15 cellular contexts compared by ENCODE assay signal in the genomic region with DNA sequence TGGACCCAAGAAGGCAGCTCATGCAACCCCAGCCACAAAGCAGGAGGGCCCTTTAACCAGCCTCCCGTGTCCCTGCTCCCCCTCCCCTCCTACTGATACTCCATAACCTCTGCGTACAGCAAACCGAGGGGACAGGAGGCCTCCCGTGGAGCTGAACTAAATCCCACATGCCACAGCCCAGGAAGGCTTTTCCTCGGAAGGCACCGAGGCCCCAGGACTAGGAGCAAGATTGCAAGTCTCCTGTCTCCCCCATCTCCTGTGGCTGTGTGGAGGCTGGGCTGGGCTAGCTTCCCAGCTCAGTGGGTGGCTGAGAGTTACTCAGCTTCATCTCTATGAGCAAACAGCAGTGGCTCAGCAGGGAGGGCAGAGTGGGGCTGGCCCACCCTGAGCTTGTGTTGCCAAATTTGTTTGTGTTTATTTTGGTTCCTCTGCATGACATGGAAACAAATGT.
A peak's percentile ranks its signal among the peaks of the same experiment; 100 is the strongest.
DNase-seq lines count a peak whose midpoint lies in the region; ATAC-seq and TF ChIP-seq lines count a peak whose summit lies in the region.
"Had no signal": no experiment of that assay in that cellular context is flagged by ENCODE, and none has a peak within 500 bp of the region (broad histone marks: within the 10 kb centered on the region; RNA-seq: fewer than 3 reads in every experiment).

No MANE protein-coding gene starts in this region.

- no peaks in the 10 kb centered on the region for H3K9me3 Mint-ChIP-seq in endodermal cell
- H3K9me3 Mint-ChIP-seq in naive thymus-derived CD4-positive, alpha-beta T cell: no peaks in the 10 kb centered on the region
- H3K9me3 Mint-ChIP-seq: activated B cell treated with CpG ODN at 0.5 μM for 24 hours had no signal

- 0 to 16% methylated on average over 2 to 6 of the region's 6 CpGs for WGBS in endodermal cell (ENCODE audit: insufficient coverage in 1 of 2, insufficient read length in 1 of 2), 2 experiments

- no peak overlapping the region for H3K4me3 Mint-ChIP-seq in endodermal cell
- H3K4me3 Mint-ChIP-seq in naive thymus-derived CD4-positive, alpha-beta T cell: no peak overlapping the region
- H3K4me3 Mint-ChIP-seq: activated B cell treated with CpG ODN at 0.5 μM for 24 hours had no signal

- intact Hi-C loops in posterior vena cava (cut with DNase I): no loop called here
- intact Hi-C loops in naive thymus-derived CD4-positive, alpha-beta T cell (cut with micrococcal nuclease): no loop called here

- no peak overlapping the region for H3K27ac Mint-ChIP-seq in endodermal cell
- no peak overlapping the region for H3K27ac Mint-ChIP-seq in naive thymus-derived CD4-positive, alpha-beta T cell
- H3K27ac Mint-ChIP-seq: activated B cell treated with CpG ODN at 0.5 μM for 24 hours had no signal

- ATAC-seq in left lobe of liver: no peak
- ATAC-seq in omental fat pad (ENCODE audit: low FRiP score): no peak
- no peak for ATAC-seq in naive thymus-derived CD4-positive, alpha-beta T cell
- no peak for ATAC-seq in GM18517 (IDR thresholded peaks at IDR 0.05; ENCODE audit: unreplicated experiment)

- H3K27me3 Mint-ChIP-seq in endodermal cell (ENCODE audit: insufficient read depth): peaks cover 70% of the 10 kb centered on the region
- H3K27me3 Mint-ChIP-seq in naive thymus-derived CD4-positive, alpha-beta T cell: peaks cover 1 to 39% (median 6%) of the 10 kb centered on the region in 5 donors

- H3K27ac ChIP-seq in endodermal cell (ENCODE audit: low read depth, low read length): no peak overlapping the region
- H3K27ac ChIP-seq in naive thymus-derived CD4-positive, alpha-beta T cell (ENCODE audit: low read depth, low read length): no peak overlapping the region

- peaks cover 31% of the 10 kb centered on the region for H3K27me3 ChIP-seq in endodermal cell (ENCODE audit: control insufficient read depth, insufficient read depth, low read length, poor library complexity, severe bottlenecking)
- no peaks in the 10 kb centered on the region for H3K27me3 ChIP-seq in naive thymus-derived CD4-positive, alpha-beta T cell (ENCODE audit: control insufficient read depth in 2 of 2, insufficient read depth in 2 of 2, low read length in 2 of 2)

- H3K4me1 ChIP-seq in endodermal cell (ENCODE audit: control insufficient read depth, insufficient read depth, low read length): peaks cover 13% of the 10 kb centered on the region
- no peaks in the 10 kb centered on the region for H3K4me1 ChIP-seq in naive thymus-derived CD4-positive, alpha-beta T cell (ENCODE audit: control insufficient read depth in 2 of 2, insufficient read depth in 2 of 2, low read length in 2 of 2)

- H3K4me3 ChIP-seq in endodermal cell (ENCODE audit: low read length): no peak overlapping the region
- no peak overlapping the region for H3K4me3 ChIP-seq in naive thymus-derived CD4-positive, alpha-beta T cell (ENCODE audit: low read length)
- H3K4me3 ChIP-seq: skin epidermis had no signal

- no peak for TF ChIP-seq CTCF in endodermal cell (conservative IDR thresholded peaks at IDR 0.05)
- no peak for TF ChIP-seq CTCF in omental fat pad (IDR thresholded peaks at IDR 0.05)

- no peak overlapping the region for H3K9ac ChIP-seq in endodermal cell (ENCODE audit: extremely low read depth, low read length, poor library complexity, severe bottlenecking)

- POLR2A ChIA-PET in naive thymus-derived CD4-positive, alpha-beta T cell (lab: Charles Lee): no interaction called here

- H3K36me3 ChIP-seq in endodermal cell (ENCODE audit: control insufficient read depth, insufficient read depth, low read length): no peaks in the 10 kb centered on the region
- H3K36me3 ChIP-seq in naive thymus-derived CD4-positive, alpha-beta T cell (ENCODE audit: control insufficient read depth in 2 of 3, insufficient read depth in 3 of 3, low read length in 3 of 3): no peaks in the 10 kb centered on the region

- H3K9me3 ChIP-seq in endodermal cell (ENCODE audit: control insufficient read depth, low read length): no peaks in the 10 kb centered on the region
- H3K9me3 ChIP-seq in naive thymus-derived CD4-positive, alpha-beta T cell (ENCODE audit: control insufficient read depth in 2 of 3, low read length in 3 of 3): no peaks in the 10 kb centered on the region

- H3K36me3 Mint-ChIP-seq in endodermal cell (ENCODE audit: low read depth): no peaks in the 10 kb centered on the region
- no peaks in the 10 kb centered on the region for H3K36me3 Mint-ChIP-seq in naive thymus-derived CD4-positive, alpha-beta T cell

- CTCF ChIA-PET in naive thymus-derived CD4-positive, alpha-beta T cell (lab: Charles Lee): no interaction called here

- DNase-seq in GM03348 (ENCODE audit: low spot score) (peak; percentile 87), NCI-H146 treated with DMSO at 0.1 percent for 48 hours (lab: John Stamatoyannopoulos, UW; ENCODE audit: unreplicated experiment) (peak; percentile 15), endodermal cell (peak; percentile 86), posterior vena cava (ENCODE audit: low spot score) (peak; percentile 74), left lobe of liver (ENCODE audit: low spot score) (no peak), omental fat pad (ENCODE audit: low spot score) (no peak)
- no peak for DNase-seq in naive thymus-derived CD4-positive, alpha-beta T cell
- DNase-seq: activated B cell treated with CpG ODN at 0.5 μM for 24 hours; activated gamma-delta T cell treated with Interleukin-2 at 50 U/mL for 16 hours; dermis blood vessel endothelial cell; DMS153; NCI-H2227 treated with DMSO at 0.1 percent for 48 hours; stimulated activated CD8-positive, alpha-beta memory T cell treated with anti-CD3 and anti-CD28 coated beads, Interleukin-4, amount 100 ng/mL, for 48 hours had no signal

- peaks cover 62% of the 10 kb centered on the region for H3K4me1 Mint-ChIP-seq in endodermal cell
- no peaks in the 10 kb centered on the region for H3K4me1 Mint-ChIP-seq in naive thymus-derived CD4-positive, alpha-beta T cell
- H3K4me1 Mint-ChIP-seq: activated B cell treated with CpG ODN at 0.5 μM for 24 hours had no signal

Comparison
In these comparisons a context has a peak if more than half of its experiments do, and no peak if none do; other contexts are left out.
1. DNase-seq: peak in GM03348 (single experiment), NCI-H146 treated with DMSO at 0.1 percent for 48 hours (single experiment), endodermal cell (single experiment) and posterior vena cava (single experiment); none in left lobe of liver (single experiment), omental fat pad (single experiment) and naive thymus-derived CD4-positive, alpha-beta T cell (0 of 9).